In genomic region chr1:171743014-171743870, GRCh38 we compare ENCODE assay signal across 8 cellular contexts. TPM values are rescaled to one million over a fixed set of nuclear protein-coding genes. Genes with fewer than 3 reads are reported as not detected.
DNase-seq lines count a peak whose midpoint lies in the region; ATAC-seq, FAIRE-seq and TF ChIP-seq lines count a peak whose summit lies in the region.

No MANE protein-coding gene starts in this region.

- H3K4me1 Mint-ChIP-seq in brain = peaks cover 47% of the 10 kb centered on the region
- H3K4me1 Mint-ChIP-seq in stimulated activated naive B cell treated with anti-CD40 and anti-IgM and Interleukin-4, amounts not matched to agents 10 μg/mL and 1 μg/mL and 100 μg/mL, for 72 hours = peaks cover 19 to 40% of the 10 kb centered on the region in 2 donors

- no peak for TF ChIP-seq CTCF in brain (conservative IDR thresholded peaks at IDR 0.05)
- no peak for TF ChIP-seq CTCF in kidney (IDR thresholded peaks at IDR 0.05; ENCODE audit: borderline replicate concordance, extremely low read depth, insufficient read depth)

- peak; percentile 59 for DNase-seq in NCI-H82 treated with DMSO at 0.1 percent for 48 hours (lab: John Stamatoyannopoulos, UW; ENCODE audit: unreplicated experiment)
- no peak for DNase-seq in kidney
- no peak for DNase-seq in stimulated activated naive B cell treated with anti-CD40 and anti-IgM and Interleukin-4, amounts not matched to agents 10 μg/mL and 1 μg/mL and 100 μg/mL, for 72 hours
- DNase-seq in NCI-H1105 (lab: John Stamatoyannopoulos, UW) = no peak

- no peak for FAIRE-seq in kidney (lab: Jason Lieb, UNC)

- H3K27me3 Mint-ChIP-seq in brain = peaks cover 14% of the 10 kb centered on the region
- H3K27me3 Mint-ChIP-seq in stimulated activated naive B cell treated with anti-CD40 and anti-IgM and Interleukin-4, amounts not matched to agents 10 μg/mL and 1 μg/mL and 100 μg/mL, for 72 hours = no peaks in the 10 kb centered on the region

- peak overlapping the region; percentile 97 to 100 (median 98) for H3K4me3 Mint-ChIP-seq in brain
- H3K4me3 Mint-ChIP-seq in stimulated activated naive B cell treated with anti-CD40 and anti-IgM and Interleukin-4, amounts not matched to agents 10 μg/mL and 1 μg/mL and 100 μg/mL, for 72 hours = peak overlapping the region; percentile 99

- H3K4me3 ChIP-seq in GM08714 (ENCODE audit: low read length) = peak overlapping the region; percentile 98; the same call in 1 of the 2 replicates
- H3K4me3 ChIP-seq in kidney (ENCODE audit: low read length in 2 of 2) = peak overlapping the region; percentile 84 to 90

- peaks cover 7 to 8% of the 10 kb centered on the region in 2 donors for H3K4me1 ChIP-seq in kidney (ENCODE audit: control insufficient read depth in 1 of 2, insufficient read depth in 1 of 2, low read depth in 1 of 2, low read length in 2 of 2)

- no peaks in the 10 kb centered on the region for H3K36me3 ChIP-seq in kidney (ENCODE audit: control insufficient read depth in 1 of 2, insufficient read depth in 2 of 2, low read length in 2 of 2)

- no peak for ATAC-seq in stimulated activated naive B cell treated with anti-CD40 and anti-IgM and Interleukin-4, amounts not matched to agents 10 μg/mL and 1 μg/mL and 100 μg/mL, for 72 hours (replicated peaks)
- ATAC-seq in HG02938 (IDR thresholded peaks at IDR 0.05; ENCODE audit: unreplicated experiment) = no peak
- ATAC-seq in HG03460 (IDR thresholded peaks at IDR 0.05; ENCODE audit: unreplicated experiment) = no peak

- intact Hi-C loops in kidney (cut with DNase I) = no loop called here

- H3K9me3 Mint-ChIP-seq in brain = no peaks in the 10 kb centered on the region
- no peaks in the 10 kb centered on the region for H3K9me3 Mint-ChIP-seq in stimulated activated naive B cell treated with anti-CD40 and anti-IgM and Interleukin-4, amounts not matched to agents 10 μg/mL and 1 μg/mL and 100 μg/mL, for 72 hours

- H3K27ac ChIP-seq in kidney (ENCODE audit: low read depth in 2 of 2, low read length in 2 of 2) = peak overlapping the region; percentile 96 to 97

- H3K9me3 ChIP-seq in kidney (ENCODE audit: control insufficient read depth in 1 of 2, low read length in 2 of 2) = no peaks in the 10 kb centered on the region

- H3K27ac Mint-ChIP-seq in brain = peak overlapping the region; percentile 99 to 100 (median 100)
- H3K27ac Mint-ChIP-seq in stimulated activated naive B cell treated with anti-CD40 and anti-IgM and Interleukin-4, amounts not matched to agents 10 μg/mL and 1 μg/mL and 100 μg/mL, for 72 hours = peak overlapping the region; percentile 99

- H3K36me3 Mint-ChIP-seq in brain = peaks cover 2% of the 10 kb centered on the region
- no peaks in the 10 kb centered on the region for H3K36me3 Mint-ChIP-seq in stimulated activated naive B cell treated with anti-CD40 and anti-IgM and Interleukin-4, amounts not matched to agents 10 μg/mL and 1 μg/mL and 100 μg/mL, for 72 hours

- peak overlapping the region; percentile 43 to 97 for H3K9ac ChIP-seq in kidney (ENCODE audit: low read length in 2 of 2)

RNA-seq across cellular contexts. Expression of gene VAMP4, which starts 1.4 kb away (rescaled TPM):
- polyA plus RNA-seq in brain (ENCODE audit: insufficient read depth, low read depth, low replicate concordance) (4.6 TPM), kidney (ENCODE audit: insufficient read depth, low read depth, low replicate concordance) (7.5 TPM)
- total RNA-seq in kidney = 15.3 TPM

RNA-seq across cellular contexts. Expression of gene METTL13, which starts 38.2 kb away (rescaled TPM):
- 32.6 TPM for polyA plus RNA-seq in brain (ENCODE audit: insufficient read depth, low read depth, low replicate concordance)
- 29.0 TPM for total RNA-seq in kidney
- 24.5 TPM for polyA plus RNA-seq in kidney (ENCODE audit: insufficient read depth, low read depth, low replicate concordance)
